Comparison of ENCODE assay signal across 27 cellular contexts in genomic region chr1:178339834-178340233, GRCh38.
DNase-seq lines count a peak whose midpoint lies in the region; ATAC-seq, FAIRE-seq and TF ChIP-seq lines count a peak whose summit lies in the region.
"Had no signal": no experiment of that assay in that cellular context is flagged by ENCODE, and none has a peak within 500 bp of the region (broad histone marks: within the 10 kb centered on the region; RNA-seq: fewer than 3 reads in every experiment).

No MANE protein-coding gene starts in this region.

- DNase-seq in D721Med (ENCODE audit: insufficient read length, low spot score), result no peak
- DNase-seq in H54 (ENCODE audit: insufficient read length, low spot score), result no peak
- no peak for DNase-seq in epithelial cell of prostate (ENCODE audit: low read depth, low spot score)
- no peak for DNase-seq in stimulated activated effector memory CD8-positive, alpha-beta T cell treated with anti-CD3 and anti-CD28 coated beads, Interleukin-12 subunit alpha, Interleukin-12 subunit beta, amount 100 ng/mL, for 72 hours (ENCODE audit: low spot score in 2 of 2)
- DNase-seq in HepG2 (ENCODE audit: low spot score), result no peak
- DNase-seq: C1 segment of cervical spinal cord; CD4-positive, alpha-beta memory T cell; COR-L47; DMS79; EL; GDM1; GOT3; HCEC 1CT; NCI-H1048; NCI-H1417; NCI-H1694; NCI-H2081; NCI-H2227 treated with DMSO at 0.1 percent for 48 hours; NCI-H526 treated with DMSO at 0.1 percent for 48 hours; PC-9; RPMI8226; SIG-M5 had no signal

- in situ Hi-C loops in HepG2 (cut with HindIII; ENCODE audit: extremely low pct_ligation_motif_present, low pct_unique_long_range_greater_than_20kb), result no loop called here

- no TSS peak for BruUV-seq in HepG2 (replicated peaks; lab: Mats Ljungman, UMichigan)

- H2AFZ ChIP-seq in HepG2 (ENCODE audit: low read length), result no peak overlapping the region
- H2AFZ ChIP-seq: PC-9 had no signal

- intact Hi-C loops in HepG2 (cut with micrococcal nuclease; ENCODE audit: unreplicated experiment), result no loop called here

- no peak for TF ChIP-seq RAD21 in HepG2 (CRISPR knock-in tag; IDR thresholded peaks at IDR 0.05)

- no peak overlapping the region for H3K27ac Mint-ChIP-seq in stimulated activated effector memory CD8-positive, alpha-beta T cell treated with anti-CD3 and anti-CD28 coated beads, Interleukin-12 subunit alpha, Interleukin-12 subunit beta, amount 100 ng/mL, for 72 hours
- H3K27ac Mint-ChIP-seq: CD4-positive, alpha-beta memory T cell had no signal

- H3K27me3 ChIP-seq in skeletal muscle tissue (ENCODE audit: control insufficient read depth in 3 of 3, insufficient read depth in 3 of 3, low read length in 3 of 3), result no peaks in the 10 kb centered on the region
- H3K27me3 ChIP-seq in HepG2 (ENCODE audit: control insufficient read depth in 1 of 2, insufficient read depth in 2 of 2, low read length in 2 of 2), result no peaks in the 10 kb centered on the region

- ATAC-seq in GM21360 (IDR thresholded peaks at IDR 0.05; ENCODE audit: unreplicated experiment) (no peak), HepG2 (no peak)
- no peak for ATAC-seq in stimulated activated effector memory CD8-positive, alpha-beta T cell treated with anti-CD3 and anti-CD28 coated beads, Interleukin-12 subunit alpha, Interleukin-12 subunit beta, amount 100 ng/mL, for 72 hours

- TF ChIP-seq EP300 in HepG2 (IDR thresholded peaks at IDR 0.05; ENCODE audit: low read depth in 2 of 2, low read length in 2 of 2) (no peak), HepG2 (CRISPR knock-in tag; IDR thresholded peaks at IDR 0.05; ENCODE audit: borderline replicate concordance) (no peak)

- no peaks in the 10 kb centered on the region for H3K36me3 Mint-ChIP-seq in stimulated activated effector memory CD8-positive, alpha-beta T cell treated with anti-CD3 and anti-CD28 coated beads, Interleukin-12 subunit alpha, Interleukin-12 subunit beta, amount 100 ng/mL, for 72 hours
- H3K36me3 Mint-ChIP-seq: CD4-positive, alpha-beta memory T cell had no signal

- H3K4me2 ChIP-seq in HepG2 (ENCODE audit: low read depth, low read length), result no peak overlapping the region
- H3K4me2 ChIP-seq: PC-9 had no signal

- no peak for TF ChIP-seq POLR2A in H54 (IDR thresholded peaks at IDR 0.05; ENCODE audit: low read depth, low read length)
- TF ChIP-seq POLR2A in HepG2 (IDR thresholded peaks at IDR 0.05; ENCODE audit: insufficient read depth in 1 of 2, low read depth in 2 of 2, low read length in 2 of 2), result no peak

- no peaks in the 10 kb centered on the region for H3K9me3 Mint-ChIP-seq in stimulated activated effector memory CD8-positive, alpha-beta T cell treated with anti-CD3 and anti-CD28 coated beads, Interleukin-12 subunit alpha, Interleukin-12 subunit beta, amount 100 ng/mL, for 72 hours

- H3K9ac ChIP-seq in skeletal muscle tissue (ENCODE audit: low read depth in 1 of 3, low read length in 3 of 3), result no peak overlapping the region
- H3K9ac ChIP-seq in HepG2 (ENCODE audit: insufficient read depth, low read depth, low read length), result no peak overlapping the region

- POLR2A ChIA-PET in HepG2 (lab: Yijun Ruan, JAX), result no interaction called here

- H3K79me2 ChIP-seq in HepG2 (ENCODE audit: insufficient read depth, low read length), result no peaks in the 10 kb centered on the region

- H3K36me3 ChIP-seq in skeletal muscle tissue (ENCODE audit: control insufficient read depth in 3 of 3, insufficient read depth in 3 of 3, low read length in 3 of 3) (no peaks in the 10 kb centered on the region), HepG2 (replicated peaks in 1 of 2; ENCODE audit: control insufficient read depth in 1 of 2, insufficient read depth in 2 of 2, low read length in 2 of 2) (no peaks in the 10 kb centered on the region)

- H3K4me1 ChIP-seq in skeletal muscle tissue (ENCODE audit: control insufficient read depth in 3 of 3, insufficient read depth in 3 of 3, low read length in 3 of 3) (peaks cover 4 to 24% (median 10%) of the 10 kb centered on the region in 3 donors), HepG2 (ENCODE audit: insufficient read depth, low read length) (peaks cover 8% of the 10 kb centered on the region)

- no peaks in the 10 kb centered on the region for H4K20me1 ChIP-seq in HepG2 (ENCODE audit: insufficient read depth, low read length)

- H3K27ac ChIP-seq in epithelial cell of prostate (peak overlapping the region; percentile 87), skeletal muscle tissue (ENCODE audit: low read depth, low read length) (peak overlapping the region; percentile 87), HepG2 (ENCODE audit: extremely low read length, insufficient read depth, low read length) (no peak overlapping the region)
- H3K27ac ChIP-seq: HL-60, SK-N-MC had no signal

- no peaks in the 10 kb centered on the region for H3K4me1 Mint-ChIP-seq in stimulated activated effector memory CD8-positive, alpha-beta T cell treated with anti-CD3 and anti-CD28 coated beads, Interleukin-12 subunit alpha, Interleukin-12 subunit beta, amount 100 ng/mL, for 72 hours
- H3K4me1 Mint-ChIP-seq: CD4-positive, alpha-beta memory T cell had no signal

- H3K4me3 Mint-ChIP-seq in stimulated activated effector memory CD8-positive, alpha-beta T cell treated with anti-CD3 and anti-CD28 coated beads, Interleukin-12 subunit alpha, Interleukin-12 subunit beta, amount 100 ng/mL, for 72 hours, result no peak overlapping the region
- H3K4me3 Mint-ChIP-seq: CD4-positive, alpha-beta memory T cell had no signal

- peak; percentile 66 for FAIRE-seq in D721Med (lab: Jason Lieb, UNC)
- peak; percentile 69 for FAIRE-seq in H54 (lab: Jason Lieb, UNC)
- no peak for FAIRE-seq in HepG2 (lab: Jason Lieb, UNC)
- FAIRE-seq: GM12891 had no signal

- TF ChIP-seq CTCF in D721Med (IDR thresholded peaks at IDR 0.05; ENCODE audit: insufficient read depth, missing control alignments), result no peak
- no peak for TF ChIP-seq CTCF in HepG2 (CRISPR knock-in tag; IDR thresholded peaks at IDR 0.05)

- no peaks in the 10 kb centered on the region for H3K9me3 ChIP-seq in skeletal muscle tissue (ENCODE audit: control insufficient read depth in 3 of 3, low read length in 3 of 3)
- H3K9me3 ChIP-seq in HepG2 (ENCODE audit: low read length), result no peaks in the 10 kb centered on the region

- H3K4me3 ChIP-seq in skeletal muscle tissue (ENCODE audit: low read length in 3 of 3) (no peak overlapping the region), HepG2 (replicated peaks in 1 of 3; ENCODE audit: insufficient read depth in 1 of 3, low read depth in 2 of 3, low read length in 3 of 3) (no peak overlapping the region)
- H3K4me3 ChIP-seq: PC-9, SK-N-MC had no signal

- CTCF ChIA-PET in HepG2 (lab: Yijun Ruan, JAX; ENCODE audit: low intra/inter-chr PET ratio, low total read pairs), result no interaction called here

- WGBS in HepG2 (ENCODE audit: low lambda C conversion rate), result 96% methylated on average over 1 of the region's 1 CpG

TF ChIP-seq in HepG2, 621 proteins besides CTCF, POLR2A, EP300 and RAD21:
- no peak for TF ChIP-seq MEF2D (CRISPR knock-in tag; IDR thresholded peaks at IDR 0.05)
- no peak for TF ChIP-seq ZNF263 (CRISPR knock-in tag; IDR thresholded peaks at IDR 0.05)
- no peak for TF ChIP-seq TRIM24 (CRISPR knock-in tag; IDR thresholded peaks at IDR 0.05)
- TF ChIP-seq TFDP1 (CRISPR knock-in tag; IDR thresholded peaks at IDR 0.05; ENCODE audit: borderline replicate concordance), result no peak
- no peak for TF ChIP-seq ZBTB7A (CRISPR knock-in tag; IDR thresholded peaks at IDR 0.05)
- no peak for TF ChIP-seq ZNF574 (CRISPR knock-in tag; IDR thresholded peaks at IDR 0.05)
- TF ChIP-seq ZNF598 (CRISPR knock-in tag; IDR thresholded peaks at IDR 0.05; ENCODE audit: borderline replicate concordance), result no peak
- no peak for TF ChIP-seq ZNF556 (CRISPR knock-in tag; IDR thresholded peaks at IDR 0.05; ENCODE audit: borderline replicate concordance)
- TF ChIP-seq SRSF4 (IDR thresholded peaks at IDR 0.05; ENCODE audit: low read depth, low read length, poor library complexity, severe bottlenecking), result no peak
- no peak for TF ChIP-seq CHD2 (IDR thresholded peaks at IDR 0.05; ENCODE audit: low read depth, low read length)
